In genomic region chr1:213773975-213774374, GRCh38 we compare ENCODE assay signal across 8 cellular contexts.
"Had no signal": no experiment of that assay in that cellular context is flagged by ENCODE, and none has a peak within 500 bp of the region (broad histone marks: within the 10 kb centered on the region; RNA-seq: fewer than 3 reads in every experiment).

No MANE protein-coding gene starts in this region.

- DNase-seq: H9, HCEC 1CT, KBM-7 had no signal

- H3K4me3 Mint-ChIP-seq: GM23338, H9 had no signal

- H3K9me3 Mint-ChIP-seq: GM23338, H9 had no signal

- FAIRE-seq: H1, H54, HTR-8/SVneo had no signal

- H3K4me2 ChIP-seq: GM23338, KMS-11 had no signal

- H3K27ac Mint-ChIP-seq: GM23338, H9 had no signal

- H3K27ac ChIP-seq: KMS-11 had no signal

- H3K4me3 ChIP-seq: GM23338 had no signal

- H3K4me1 Mint-ChIP-seq: GM23338 had no signal

- H2AFZ ChIP-seq: GM23338 had no signal

- H3K9ac ChIP-seq: KMS-11 had no signal

- ATAC-seq: GM23338 had no signal
